9 cellular contexts compared by ENCODE assay signal in genomic region chr3:43699864-43700263, GRCh38. TPM values are rescaled to one million over a fixed set of nuclear protein-coding genes. Genes with fewer than 3 reads are reported as not detected.
A peak's percentile ranks its signal among the peaks of the same experiment; 100 is the strongest.
DNase-seq lines count a peak whose midpoint lies in the region; ATAC-seq and TF ChIP-seq lines count a peak whose summit lies in the region.
"Had no signal": no experiment of that assay in that cellular context is flagged by ENCODE, and none has a peak within 500 bp of the region (broad histone marks: within the 10 kb centered on the region; RNA-seq: fewer than 3 reads in every experiment).

No MANE protein-coding gene starts in this region.

- H3K4me1 ChIP-seq in mammary epithelial cell (ENCODE audit: insufficient read depth, low read length): peaks cover 18% of the 10 kb centered on the region

- DNase-seq in AG04450 (ENCODE audit: low read depth, low spot score) (no peak), mammary epithelial cell (peak; percentile 37), DMS79 (lab: John Stamatoyannopoulos, UW) (no peak), NCI-H82 (lab: John Stamatoyannopoulos, UW) (no peak)
- no peak for DNase-seq in activated CD8-positive, alpha-beta memory T cell treated with anti-CD3 and anti-CD28 coated beads for 24 hours

- H3K27ac ChIP-seq in AG04450 (ENCODE audit: low read depth, low read length) (no peak overlapping the region), mammary epithelial cell (ENCODE audit: insufficient read depth, low read depth, low read length) (no peak overlapping the region)

- TF ChIP-seq CTCF in AG04450 (IDR thresholded peaks at IDR 0.05; ENCODE audit: low read depth, low read length) (peak; percentile 33), mammary epithelial cell (conservative IDR thresholded peaks at IDR 0.05 in 1 of 2, IDR thresholded peaks at IDR 0.05 in 1 of 2; ENCODE audit: extremely low read depth in 1 of 2, insufficient read depth in 1 of 2, low read depth in 1 of 2, low read length in 2 of 2) (peak; percentile 58 to 69)

- in situ Hi-C loops in mammary epithelial cell (cut with MboI; ENCODE audit: low sequenced_read_pairs in 2 of 2): no loop called here

- CTCF ChIA-PET in AG04450 (lab: Charles Lee): no interaction called here
- CTCF ChIA-PET in mammary epithelial cell (lab: Charles Lee; ENCODE audit: low non-redundant PET): no interaction called here

- H3K4me3 ChIP-seq in AG04450 (ENCODE audit: low read depth, low read length) (no peak overlapping the region), mammary epithelial cell (replicated peaks in 1 of 3; ENCODE audit: insufficient read depth in 1 of 3, low read depth in 2 of 3, low read length in 3 of 3) (no peak overlapping the region)
- H3K4me3 ChIP-seq: skin epidermis had no signal

- BruUV-seq in mammary epithelial cell (replicated peaks; lab: Mats Ljungman, UMichigan): no TSS peak

- no peaks in the 10 kb centered on the region for H4K20me1 ChIP-seq in mammary epithelial cell (ENCODE audit: insufficient read depth, low read length)

- peaks cover 7% of the 10 kb centered on the region for H3K36me3 ChIP-seq in mammary epithelial cell (ENCODE audit: insufficient read depth, low read length)

- no peaks in the 10 kb centered on the region for H3K27me3 ChIP-seq in AG04450 (ENCODE audit: control insufficient read depth, insufficient read depth, low read length)
- no peaks in the 10 kb centered on the region for H3K27me3 ChIP-seq in mammary epithelial cell (ENCODE audit: insufficient read depth, low read length)

- H3K9ac ChIP-seq in mammary epithelial cell (ENCODE audit: insufficient read depth, low read length): no peak overlapping the region

- dilution Hi-C loops in mammary epithelial cell (cut with HindIII; ENCODE audit: low sequenced_read_pairs): no loop called here

- WGBS in mammary epithelial cell (ENCODE audit: low coverage, missing lambda C conversion rate): 35% methylated on average over 1 of the region's 1 CpG

- H3K79me2 ChIP-seq in mammary epithelial cell (ENCODE audit: insufficient read depth, low read length): peaks cover 51% of the 10 kb centered on the region

- peak; percentile 80 for ATAC-seq in GM19043 (IDR thresholded peaks at IDR 0.05; ENCODE audit: low read depth, unreplicated experiment)
- ATAC-seq in HG03354 (IDR thresholded peaks at IDR 0.05; ENCODE audit: poor library complexity, severe bottlenecking, unreplicated experiment): peak; percentile 83
- ATAC-seq in GM18861 (IDR thresholded peaks at IDR 0.05; ENCODE audit: unreplicated experiment): no peak

- H2AFZ ChIP-seq in mammary epithelial cell (ENCODE audit: low read depth, low read length): no peak overlapping the region

- H3K4me2 ChIP-seq in mammary epithelial cell (ENCODE audit: insufficient read depth, low read depth, low read length): no peak overlapping the region

- POLR2A ChIA-PET in AG04450 (lab: Yijun Ruan, JAX): interaction anchor here (0.6 kb wide), 1 partner anchor 78 kb away, joined by 3 read pairs; the partner anchor contains the start of gene ANO10

- intact Hi-C loops in mammary epithelial cell (cut with micrococcal nuclease): loop anchor here (10.0 kb wide), 3 partner anchors 175 to 475 kb away; no protein-coding TSS in a partner anchor

- H3K9me3 ChIP-seq in AG04450 (ENCODE audit: control insufficient read depth, insufficient read depth, low read length): no peaks in the 10 kb centered on the region
- H3K9me3 ChIP-seq in mammary epithelial cell (replicated peaks; ENCODE audit: insufficient read depth, low read length): no peaks in the 10 kb centered on the region

RNA-seq across cellular contexts. Expression of gene ABHD5, which starts 9.1 kb away (rescaled TPM):
- 63.5 and 88.7 TPM in 2 replicates for polyA plus RNA-seq in AG04450 (2011; rRNA removed)
- 41.7 and 59.4 TPM in 2 replicates for polyA minus RNA-seq in AG04450 (2011; rRNA and poly(A)+ RNA removed)
- 10 to 100 TPM; 37.9 to 59.8 TPM for total RNA-seq in mammary epithelial cell
- 32.4 TPM for polyA plus RNA-seq in mammary epithelial cell
- polyA minus RNA-seq in mammary epithelial cell: 39.3 TPM
